In the genomic region with DNA sequence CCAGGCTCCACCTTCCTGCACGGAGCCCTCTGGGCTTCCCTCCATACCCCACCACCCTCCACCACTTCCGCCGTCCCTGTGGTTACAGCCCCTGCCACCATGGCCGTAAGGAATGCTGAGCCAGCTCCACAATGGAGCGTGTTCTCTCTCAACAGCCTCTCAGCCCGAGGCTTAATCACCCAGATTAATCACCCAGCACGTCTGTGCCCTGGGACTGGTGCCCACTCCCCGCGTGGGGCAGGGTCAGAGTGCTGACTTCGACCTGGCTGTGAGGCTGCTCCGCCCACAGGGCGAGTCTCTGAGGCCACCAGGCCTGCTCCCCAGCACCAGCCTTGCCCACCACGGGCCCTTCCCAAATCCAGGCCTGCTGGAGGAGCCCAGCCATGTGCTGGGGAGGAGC, we compare ENCODE assay signal across 1 cellular context.
A peak's percentile ranks its signal among the peaks of the same experiment; 100 is the strongest.
TF ChIP-seq lines count a peak whose summit lies in the region.

No MANE protein-coding gene starts in this region.

TF ChIP-seq in IMR-90, 13 proteins besides CTCF, POLR2A, EP300 and RAD21:
- TF ChIP-seq MAFK (IDR thresholded peaks at IDR 0.05; ENCODE audit: low read depth, low read length) (peak; percentile 68), CEBPB (IDR thresholded peaks at IDR 0.05; ENCODE audit: low read depth, low read length) (no peak)
